Comparison of ENCODE assay signal across 8 cellular contexts in the genomic region with DNA sequence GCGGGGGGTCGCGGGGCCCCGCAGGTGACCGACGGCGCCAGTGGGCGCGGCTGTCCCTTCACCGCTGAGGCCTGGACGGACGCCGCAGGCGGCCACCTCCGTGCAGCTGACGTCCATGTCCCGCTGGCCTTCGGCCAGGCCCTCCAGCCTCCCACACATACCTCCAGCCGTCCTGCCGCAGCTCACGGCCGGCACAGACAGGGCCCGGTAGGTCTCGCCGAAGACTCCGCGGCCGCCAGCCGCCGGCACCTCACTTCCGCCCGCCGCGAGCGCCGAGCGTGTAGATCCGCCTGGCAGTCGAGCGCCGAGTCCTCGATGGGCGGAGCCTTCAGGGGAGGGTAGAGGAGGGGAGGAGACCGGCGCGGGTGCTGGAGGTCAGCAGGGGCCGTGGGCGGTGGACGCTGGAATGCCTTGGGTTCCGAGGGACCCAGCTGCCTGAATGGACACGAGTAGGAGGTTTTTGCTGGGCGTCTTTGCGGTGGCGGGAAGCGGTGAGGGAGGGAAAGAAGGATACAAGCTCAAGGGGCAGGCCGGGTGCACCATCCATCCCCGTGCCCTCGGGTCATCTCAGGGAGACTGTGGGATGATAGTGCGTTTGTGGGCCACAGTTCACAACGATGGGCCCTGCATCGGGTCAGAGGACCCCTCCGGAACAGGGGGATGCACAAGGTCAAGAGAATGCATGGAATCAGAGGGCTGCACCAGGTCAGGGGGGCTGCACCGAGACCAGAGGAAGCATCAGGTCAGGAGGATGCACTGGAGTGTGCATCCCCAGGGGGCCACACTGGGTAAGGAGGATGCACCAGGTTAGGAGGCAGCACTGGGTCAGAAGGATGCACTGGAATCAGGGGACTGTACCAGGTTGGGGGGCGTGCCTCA. TPM values are rescaled to one million over a fixed set of nuclear protein-coding genes. Genes with fewer than 3 reads are reported as not detected.
DNase-seq lines count a peak whose midpoint lies in the region; ATAC-seq and TF ChIP-seq lines count a peak whose summit lies in the region.

TSS of gene EXOC2 (minus strand) at position 282 of the 879 bp plus-strand sequence. CDS start 55,321 bp downstream, outside the sequence.

- no TSS peak for BruUV-seq in Caco-2 (replicated peaks; lab: Mats Ljungman, UMichigan)

- H3K4me1 ChIP-seq in Caco-2 (0 out of 2 replicates have a peak, but pooled peaks cover 3% of the 10 kb centered on the region), OCI-LY3 (ENCODE audit: low read length) (peaks cover 13% of the 10 kb centered on the region), mucosa of descending colon (ENCODE audit: low read depth) (peaks cover 13% of the 10 kb centered on the region)

- H3K36me3 Mint-ChIP-seq in Caco-2 (ENCODE audit: insufficient read depth, unreplicated experiment) = peaks cover 8% of the 10 kb centered on the region

- H4K20me1 ChIP-seq in OCI-LY3 (ENCODE audit: insufficient read depth, low read length) = no peaks in the 10 kb centered on the region

- H3K9me3 ChIP-seq in Caco-2 (no peaks in the 10 kb centered on the region), OCI-LY3 (ENCODE audit: insufficient read depth, low read length) (no peaks in the 10 kb centered on the region), mucosa of descending colon (no peaks in the 10 kb centered on the region)

- H3K9me3 Mint-ChIP-seq in Caco-2 (ENCODE audit: unreplicated experiment) = no peaks in the 10 kb centered on the region

- H3K27ac ChIP-seq in OCI-LY3 (ENCODE audit: low read length) (peak within 1 kb of the TSS; percentile 16), epithelial cell of prostate (peak within 1 kb of the TSS; percentile 90)

- H3K36me3 ChIP-seq in Caco-2 (ENCODE audit: control insufficient read depth, insufficient read depth, low read length) = no peaks in the 10 kb centered on the region
- H3K36me3 ChIP-seq in OCI-LY3 (replicated peaks; ENCODE audit: low read depth, low read length) = peaks cover 5% of the 10 kb centered on the region
- no peaks in the 10 kb centered on the region for H3K36me3 ChIP-seq in mucosa of descending colon (ENCODE audit: low read depth)

- ATAC-seq in GM19463 (IDR thresholded peaks at IDR 0.05; ENCODE audit: unreplicated experiment) (peak; percentile 84), mucosa of descending colon (peak; percentile 98)

- no peaks in the 10 kb centered on the region for H3K27me3 Mint-ChIP-seq in Caco-2 (ENCODE audit: insufficient read depth, unreplicated experiment)

- TF ChIP-seq CTCF in Caco-2 (IDR thresholded peaks at IDR 0.05; ENCODE audit: insufficient read depth in 1 of 2, low read depth in 1 of 2, low read length in 1 of 2, severe bottlenecking in 1 of 2, unreplicated experiment in 1 of 2) (peak in 1 of 2 experiments; percentile 24), OCI-LY3 (IDR thresholded peaks at IDR 0.05; ENCODE audit: low read depth, low read length) (no peak), mucosa of descending colon (IDR thresholded peaks at IDR 0.05) (no peak)

- POLR2A ChIA-PET in Caco-2 (lab: Charles Lee) = interaction anchor here (1.0 kb wide), 1 partner anchor 29 kb away, joined by 3 read pairs; no protein-coding TSS in a partner anchor

- peak within 1 kb of the TSS; percentile 83 for H2AFZ ChIP-seq in OCI-LY3 (ENCODE audit: low read depth, low read length)

- peak within 1 kb of the TSS; percentile 96 for H3K4me2 ChIP-seq in OCI-LY3 (ENCODE audit: low read length)

- peaks cover 28% of the 10 kb centered on the region for H3K79me2 ChIP-seq in OCI-LY3 (ENCODE audit: low read length)

- CTCF ChIA-PET in Caco-2 (lab: Charles Lee) = interaction anchor here (0.7 to 1.0 kb wide), 2 partner anchors 108 to 731 kb away, joined by 3 read pairs; no protein-coding TSS in a partner anchor

- peaks cover 11% of the 10 kb centered on the region for H3K4me1 Mint-ChIP-seq in Caco-2 (ENCODE audit: low read depth, unreplicated experiment)

- DNase-seq in Caco-2 (peak; percentile 87), HK-2 (ENCODE audit: unreplicated experiment) (peak; percentile 84), activated T-cell treated with anti-CD3 and anti-CD28 coated beads for 24 hours (ENCODE audit: low read depth) (peak; percentile 79), epithelial cell of prostate (ENCODE audit: low read depth, low spot score) (peak; percentile 18), mucosa of descending colon (peak; percentile 89 to 93 (median 92))
- DNase-seq in stimulated activated CD8-positive, alpha-beta memory T cell treated with anti-CD3 and anti-CD28 coated beads, Interleukin-4, amount 100 ng/mL, for 1 hour (ENCODE audit: low read depth in 2 of 2, low spot score in 1 of 2) = peak; percentile 57 to 68

- no peaks in the 10 kb centered on the region for H3K27me3 ChIP-seq in Caco-2 (replicated peaks; ENCODE audit: control insufficient read depth, insufficient read depth, low read length)
- H3K27me3 ChIP-seq in OCI-LY3 (ENCODE audit: low read depth, low read length) = no peaks in the 10 kb centered on the region

- intact Hi-C loops in Caco-2 (cut with micrococcal nuclease; ENCODE audit: unreplicated experiment) = no loop called here
- intact Hi-C loops in mucosa of descending colon (cut with DNase I, micrococcal nuclease) = no loop called here

- peak within 1 kb of the TSS; percentile 89 for H3K4me3 Mint-ChIP-seq in Caco-2 (ENCODE audit: unreplicated experiment)

- peak within 1 kb of the TSS; percentile 61 for H3K27ac Mint-ChIP-seq in Caco-2 (ENCODE audit: unreplicated experiment)

- H3K4me3 ChIP-seq in Caco-2 (ENCODE audit: low read depth, low read length) (peak within 1 kb of the TSS; percentile 100), OCI-LY3 (ENCODE audit: low read length) (peak within 1 kb of the TSS; percentile 79), mucosa of descending colon (peak within 1 kb of the TSS; percentile 95)

- H3K9ac ChIP-seq in OCI-LY3 (ENCODE audit: low read length) = peak within 1 kb of the TSS; percentile 77

RNA-seq across cellular contexts. Expression of gene EXOC2, which starts in this region (rescaled TPM):
- total RNA-seq in Caco-2 (2022) = 19.8 and 21.4 TPM in 2 replicates
- 10 to 100 TPM; 13.1 to 20.9 (median 17.3) TPM for total RNA-seq in mucosa of descending colon

Comparison
In these comparisons a context has a peak if more than half of its experiments do, and no peak if none do; other contexts are left out.
1. Peak in every context shown above with its lines: DNase-seq, ATAC-seq, H3K4me3 ChIP-seq and H3K27ac ChIP-seq.
2. DNase-seq: peak in every context shown above with its lines; median percentile 92 in mucosa of descending colon; 87 in Caco-2; 84 in HK-2; 79 in activated T-cell treated with anti-CD3 and anti-CD28 coated beads for 24 hours; 62 in stimulated activated CD8-positive, alpha-beta memory T cell treated with anti-CD3 and anti-CD28 coated beads, Interleukin-4, amount 100 ng/mL, for 1 hour; 18 in epithelial cell of prostate.